25 cellular contexts compared by ENCODE assay signal in the genomic region with DNA sequence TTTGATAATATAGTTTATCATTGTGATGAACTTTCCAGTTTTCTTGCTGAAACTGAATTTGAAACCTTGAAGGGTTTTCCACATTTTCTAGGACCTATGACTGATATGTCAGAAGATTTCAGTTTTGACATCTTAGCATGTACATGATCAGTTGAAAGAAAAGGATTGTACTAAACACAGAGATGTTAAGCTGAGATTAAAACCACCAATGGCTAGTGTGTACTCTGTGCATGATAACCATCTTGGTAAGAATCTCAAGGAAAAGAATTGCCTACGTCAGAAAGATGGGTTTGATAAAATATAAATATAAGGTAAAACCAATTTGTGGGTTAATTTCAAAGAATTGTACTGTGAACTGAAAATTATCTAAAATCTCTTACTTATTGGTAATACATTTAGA.
"Had no signal": no experiment of that assay in that cellular context is flagged by ENCODE, and none has a peak within 500 bp of the region (broad histone marks: within the 10 kb centered on the region; RNA-seq: fewer than 3 reads in every experiment).

No MANE protein-coding gene starts in this region.

- H3K4me3 Mint-ChIP-seq: immature natural killer cell; naive thymus-derived CD4-positive, alpha-beta T cell; natural killer cell treated with Interleukin-12 subunit alpha and Interleukin-12 subunit beta and Interleukin-15 and Interleukin-18, amount 100 ng/mL, for 72 hours; stimulated activated naive B cell treated with anti-CD40 and anti-IgM and Interleukin-4, amounts not matched to agents 10 μg/mL and 1 μg/mL and 100 μg/mL, for 72 hours had no signal

- H3K36me3 Mint-ChIP-seq: immature natural killer cell; natural killer cell treated with Interleukin-12 subunit alpha and Interleukin-12 subunit beta and Interleukin-15 and Interleukin-18, amount 100 ng/mL, for 72 hours; stimulated activated naive B cell treated with anti-CD40 and anti-IgM and Interleukin-4, amounts not matched to agents 10 μg/mL and 1 μg/mL and 100 μg/mL, for 72 hours had no signal

- H3K27ac Mint-ChIP-seq: immature natural killer cell; naive thymus-derived CD4-positive, alpha-beta T cell; natural killer cell treated with Interleukin-12 subunit alpha and Interleukin-12 subunit beta and Interleukin-15 and Interleukin-18, amount 100 ng/mL, for 72 hours; progenitor cell of endocrine pancreas; stimulated activated naive B cell treated with anti-CD40 and anti-IgM and Interleukin-4, amounts not matched to agents 10 μg/mL and 1 μg/mL and 100 μg/mL, for 72 hours had no signal

- H3K27ac ChIP-seq: left lung, lower lobe of right lung, ovary, right atrium auricular region, right lobe of liver, stomach, testis, thyroid gland, transverse colon, upper lobe of left lung, vagina had no signal

- ATAC-seq: left colon; left lung; lower lobe of right lung; mucosa of descending colon; naive thymus-derived CD4-positive, alpha-beta T cell; natural killer cell treated with Interleukin-12 subunit alpha and Interleukin-12 subunit beta and Interleukin-15 and Interleukin-18, amount 100 ng/mL, for 72 hours; right lobe of liver; stimulated activated naive B cell treated with anti-CD40 and anti-IgM and Interleukin-4, amounts not matched to agents 10 μg/mL and 1 μg/mL and 100 μg/mL, for 72 hours; stimulated activated naive CD8-positive, alpha-beta T cell treated with anti-CD3 and anti-CD28 coated beads, Interleukin-15, Interleukin-2, amounts not matched to agents 100 U/mL and 50 U/mL, for 24 hours had no signal

- H3K27me3 Mint-ChIP-seq: naive thymus-derived CD4-positive, alpha-beta T cell; stimulated activated naive B cell treated with anti-CD40 and anti-IgM and Interleukin-4, amounts not matched to agents 10 μg/mL and 1 μg/mL and 100 μg/mL, for 72 hours had no signal

- H3K4me1 ChIP-seq: left lung, lower lobe of right lung, right atrium auricular region, right lobe of liver, stomach, testis, thyroid gland, transverse colon, upper lobe of left lung, vagina had no signal

- H3K36me3 ChIP-seq: left lung, lower lobe of right lung, ovary, right atrium auricular region, right lobe of liver, stomach, thyroid gland, transverse colon, upper lobe of left lung, vagina had no signal

- H3K27me3 ChIP-seq: left lung, ovary, right atrium auricular region, right lobe of liver, stomach, testis, thyroid gland, transverse colon, upper lobe of left lung, vagina had no signal

- H3K4me2 ChIP-seq: smooth muscle cell had no signal

- H3K4me1 Mint-ChIP-seq: immature natural killer cell; naive thymus-derived CD4-positive, alpha-beta T cell; stimulated activated naive B cell treated with anti-CD40 and anti-IgM and Interleukin-4, amounts not matched to agents 10 μg/mL and 1 μg/mL and 100 μg/mL, for 72 hours had no signal

- DNase-seq: hippocampal formation; immature natural killer cell; kidney; left colon; left lung; lower lobe of right lung; midbrain; mucosa of descending colon; naive thymus-derived CD4-positive, alpha-beta T cell; ovary; right lobe of liver; stimulated activated CD4-positive, alpha-beta T cell treated with anti-CD3 and anti-CD28 coated beads, Interleukin-1b, Interleukin-23, amount 100 ng/mL, for 48 hours; stimulated activated CD4-positive, alpha-beta T cell treated with anti-CD3 and anti-CD28 coated beads, Interleukin-2, amount 100 ng/mL, for 48 hours; stimulated activated naive B cell treated with anti-CD40 and anti-IgM and Interleukin-4, amounts not matched to agents 10 μg/mL and 1 μg/mL and 100 μg/mL, for 72 hours; stimulated activated naive CD8-positive, alpha-beta T cell treated with anti-CD3 and anti-CD28 coated beads, Interleukin-15, Interleukin-2, amounts not matched to agents 100 U/mL and 50 U/mL, for 24 hours; stomach; testis; thyroid gland; transverse colon; upper lobe of left lung had no signal

- H3K4me3 ChIP-seq: left lung, lower lobe of right lung, mucosa of descending colon, ovary, right atrium auricular region, right lobe of liver, smooth muscle cell, stomach, testis, thyroid gland, transverse colon, upper lobe of left lung, vagina had no signal

- H3K9me3 Mint-ChIP-seq: natural killer cell treated with Interleukin-12 subunit alpha and Interleukin-12 subunit beta and Interleukin-15 and Interleukin-18, amount 100 ng/mL, for 72 hours had no signal

- H3K9me3 ChIP-seq: left lung, lower lobe of right lung, mucosa of descending colon, ovary, right atrium auricular region, right lobe of liver, stomach, testis, thyroid gland, transverse colon, upper lobe of left lung, vagina had no signal
